ENCODE assay signal across 9 cellular contexts in genomic region chr1:206506803-206507394, GRCh38. TPM values are rescaled to one million over a fixed set of nuclear protein-coding genes. Genes with fewer than 3 reads are reported as not detected.
DNase-seq lines count a peak whose midpoint lies in the region; ATAC-seq, FAIRE-seq and TF ChIP-seq lines count a peak whose summit lies in the region.
"Had no signal": no experiment of that assay in that cellular context is flagged by ENCODE, and none has a peak within 500 bp of the region (broad histone marks: within the 10 kb centered on the region; RNA-seq: fewer than 3 reads in every experiment).

No MANE protein-coding gene starts in this region.

- H3K4me2 ChIP-seq in A549 (peak overlapping the region; percentile 94), K562 (ENCODE audit: insufficient read depth, low read length) (0 out of 2 replicates have a peak overlapping the region, but pooled peaks have one; percentile 14)

- H3K36me3 ChIP-seq in K562 (ENCODE audit: control insufficient read depth, insufficient read depth, low read length) (no peaks in the 10 kb centered on the region), left lung (no peaks in the 10 kb centered on the region), suprapubic skin (no peaks in the 10 kb centered on the region)

- DNase-seq in A549 (ENCODE audit: low read depth in 1 of 2, low spot score in 1 of 2) (no peak), K562 (ENCODE audit: extremely low read depth in 1 of 4, low spot score in 3 of 4) (no peak), left lung (peak; percentile 46 to 88), suprapubic skin (ENCODE audit: low spot score in 2 of 2) (no peak), iPS-NIHi7 (ENCODE audit: extremely low spot score) (no peak), NCI-H446 (lab: John Stamatoyannopoulos, UW) (no peak)

- intact Hi-C loops in K562 (cut with micrococcal nuclease) (loop anchor here (1.0 kb wide), 1 partner anchor 76 kb away; no protein-coding TSS in a partner anchor), left lung (cut with DNase I) (no loop called here)

- H3K9me1 ChIP-seq in K562 (ENCODE audit: control insufficient read depth, insufficient read depth, low read length) = no peaks in the 10 kb centered on the region

- H2AFZ ChIP-seq in K562 (ENCODE audit: low read depth, low read length) = peak overlapping the region; percentile 60

- no peak for TF ChIP-seq RAD21 in A549 (conservative IDR thresholded peaks at IDR 0.05 in 1 of 2, IDR thresholded peaks at IDR 0.05 in 1 of 2)
- TF ChIP-seq RAD21 in K562 (CRISPR knock-in tag; conservative IDR thresholded peaks at IDR 0.05 in 1 of 2, IDR thresholded peaks at IDR 0.05 in 1 of 2) = no peak

- ATAC-seq in A549 = no peak; a peak in 2 of 6 replicates
- ATAC-seq in GM19025 (IDR thresholded peaks at IDR 0.05; ENCODE audit: low read depth, unreplicated experiment) = peak; percentile 6
- ATAC-seq in HG03521 (IDR thresholded peaks at IDR 0.05; ENCODE audit: unreplicated experiment) = peak; percentile 14
- no peak; the same call in 2 of the 3 replicates for ATAC-seq in K562
- ATAC-seq in left lung = peak; percentile 38

- H3K4me3 ChIP-seq in A549 = peak overlapping the region; percentile 55
- peak overlapping the region; percentile 39; the same call in 1 of the 2 replicates for H3K4me3 ChIP-seq in K562
- H3K4me3 ChIP-seq in left lung = peak overlapping the region; percentile 59 to 61
- H3K4me3 ChIP-seq in suprapubic skin = peak overlapping the region; percentile 68

- no TSS peak for BruUV-seq in K562 (replicated peaks; lab: Mats Ljungman, UMichigan)

- TF ChIP-seq POLR2A in A549 (IDR thresholded peaks at IDR 0.05; ENCODE audit: low read length) = no peak
- no peak for TF ChIP-seq POLR2A in K562 (conservative IDR thresholded peaks at IDR 0.05)
- no peak for TF ChIP-seq POLR2A in suprapubic skin (IDR thresholded peaks at IDR 0.05)

- H3K27me3 ChIP-seq in K562 (ENCODE audit: control insufficient read depth in 2 of 2, insufficient read depth in 2 of 2, low read length in 2 of 2) (peaks cover 16 to 24% of the 10 kb centered on the region in 2 experiments; a peak in 4 of 5 replicates), left lung (peaks cover 6 to 53% of the 10 kb centered on the region in 2 donors), suprapubic skin (no peaks in the 10 kb centered on the region)

- POLR2A ChIA-PET in A549 (lab: Yijun Ruan, JAX) = interaction anchor here (0.9 kb wide), 2 partner anchors 10 to 106 kb away, joined by 3 read pairs; partner anchors contain the start of gene EIF2D
- POLR2A ChIA-PET in K562 (lab: Yijun Ruan, JAX) = interaction anchor here (1.4 to 1.6 kb wide), 2 partner anchors 11 to 16 kb away, joined by 3 to 6 read pairs; no protein-coding TSS in a partner anchor

- H4K20me1 ChIP-seq in K562 (replicated peaks; ENCODE audit: control insufficient read depth, insufficient read depth, low read length) = peaks cover 4% of the 10 kb centered on the region; the same call in 1 of the 2 replicates

- CTCF ChIA-PET in A549 (lab: Yijun Ruan, JAX) = interaction anchor here (0.7 to 10.1 kb wide), 14 partner anchors 11 to 406 kb away, joined by 3 to 121 read pairs (median 3); no protein-coding TSS in a partner anchor
- CTCF ChIA-PET in K562 (lab: Yijun Ruan, JAX; ENCODE audit: low intra/inter-chr PET ratio) = interaction anchor here (1.4 kb wide), 1 partner anchor 77 kb away, joined by 7 read pairs; no protein-coding TSS in a partner anchor

- no peak overlapping the region for H3K9ac ChIP-seq in K562 (ENCODE audit: insufficient read depth in 1 of 2, low read depth in 2 of 2, low read length in 2 of 2)

- TF ChIP-seq EP300 in A549 (IDR thresholded peaks at IDR 0.05) = no peak
- TF ChIP-seq EP300 in K562 (IDR thresholded peaks at IDR 0.05; ENCODE audit: low read length) = no peak
- no peak for TF ChIP-seq EP300 in suprapubic skin (IDR thresholded peaks at IDR 0.05)

- TF ChIP-seq CTCF in A549 (IDR thresholded peaks at IDR 0.05) (no peak), K562 (IDR thresholded peaks at IDR 0.05 in 2 of 3, conservative IDR thresholded peaks at IDR 0.05 in 1 of 3; ENCODE audit: insufficient read depth in 2 of 3, low read depth in 1 of 3, low read length in 3 of 3) (no peak), left lung (IDR thresholded peaks at IDR 0.05) (no peak), suprapubic skin (IDR thresholded peaks at IDR 0.05) (no peak)

- no peaks in the 10 kb centered on the region for H3K79me2 ChIP-seq in K562 (ENCODE audit: control insufficient read depth, insufficient read depth, low read length)

- FAIRE-seq in A549 (lab: Jason Lieb, UNC) (no peak), K562 (lab: Jason Lieb, UNC) (no peak)
- FAIRE-seq: GM18507 had no signal

- peaks cover 16% of the 10 kb centered on the region for H3K4me1 ChIP-seq in A549
- peaks cover 23 to 40% of the 10 kb centered on the region in 2 experiments for H3K4me1 ChIP-seq in K562 (replicated peaks in 1 of 2; ENCODE audit: control insufficient read depth in 2 of 2, insufficient read depth in 2 of 2, low read length in 2 of 2)
- peaks cover 21 to 70% of the 10 kb centered on the region in 2 donors for H3K4me1 ChIP-seq in left lung
- H3K4me1 ChIP-seq in suprapubic skin = peaks cover 80% of the 10 kb centered on the region

- H3K27ac ChIP-seq in A549 (peak overlapping the region; percentile 19 to 85; a peak in 5 of 6 replicates), K562 (ENCODE audit: extremely low read depth, low read depth, low read length) (no peak overlapping the region), left lung (peak overlapping the region in 1 of 2 donors; percentile 0), suprapubic skin (peak overlapping the region; percentile 46)

- in situ Hi-C loops in K562 (cut with MboI) = no loop called here

- H3K9me3 ChIP-seq in A549 (no peaks in the 10 kb centered on the region), K562 (replicated peaks; ENCODE audit: control insufficient read depth, insufficient read depth, low read depth, low read length) (no peaks in the 10 kb centered on the region), left lung (no peaks in the 10 kb centered on the region), suprapubic skin (no peaks in the 10 kb centered on the region)

- 68% methylated on average over 44 of the region's 49 CpGs for WGBS in A549 (ENCODE audit: missing lambda C conversion rate)
- 67% methylated on average over 37 of the region's 49 CpGs for WGBS in K562 (ENCODE audit: insufficient coverage, low coverage, missing lambda C conversion rate)
- 2% methylated on average over 44 of the region's 49 CpGs for WGBS in suprapubic skin

RNA-seq across cellular contexts. Expression of gene RASSF5, which starts 0.4 kb away (rescaled TPM):
- polyA plus RNA-seq in A549 (2011; rRNA removed) (2.0 and 2.2 TPM in 2 replicates), A549 (2017; fragmentation: RNase III; extraction: RNeasy Plus Mini Kit Qiagen cat#74134 plus additional on column Dnase treatment) (1.4 to 2.2 TPM (median 1.9 TPM) in 3 replicates), K562 (2011; rRNA removed) (20.8 and 42.4 TPM in 2 replicates), K562 (2014; fragmentation: Illumina TruSeq; extraction: Trizol) (36.1 and 41.0 TPM in 2 replicates), K562 (2014; fragmentation: Nextera tagmentation; extraction: Ambion mirVana) (1 to 10 TPM; 6.1 to 6.9 TPM), K562 (2014; rRNA removed) (27.4 and 27.9 TPM in 2 replicates)
- 0.82 and 1.0 TPM in 2 replicates for polyA plus RNA-seq in A549 (2012; cell fraction: cytosol; rRNA removed)
- polyA plus RNA-seq in A549 (2012; cell fraction: nucleus; rRNA removed) = 1.1 and 1.2 TPM in 2 replicates
- polyA minus RNA-seq in A549 (2011; rRNA and poly(A)+ RNA removed) = 4.7 and 6.6 TPM in 2 replicates
- total RNA-seq in K562 (2011; cell fraction: chromatin; rRNA removed; ENCODE audit: low replicate concordance) = 17.2 and 26.4 TPM in 2 replicates
- 14.7 and 19.2 TPM in 2 replicates for total RNA-seq in K562 (2011; cell fraction: nucleolus; rRNA removed)
- 15.8 and 17.7 TPM in 2 replicates for total RNA-seq in K562 (2011; cell fraction: nucleoplasm; rRNA removed)
- total RNA-seq in K562 (2014; rRNA removed) (25.2 and 32.1 TPM in 2 replicates), K562 (2014; rRNA removed; fragmentation: Illumina TruSeq; extraction: Trizol) (20.3 and 21.7 TPM in 2 replicates), K562 (2015; rRNA removed; fragmentation: Illumina TruSeq; extraction: Trizol) (26.7 and 28.5 TPM in 2 replicates), K562 (2021) (35.2 and 38.1 TPM in 2 replicates), left lung (10 to 100 TPM; 26.5 to 40.9 TPM), suprapubic skin (10 to 100 TPM; 34.8 to 74.5 (median 64.9) TPM)
- 24.2 and 36.3 TPM in 2 replicates for polyA plus RNA-seq in K562 (2011; cell fraction: cytosol; rRNA removed)
- polyA plus RNA-seq in K562 (2011; cell fraction: nucleus; rRNA removed) = 58.6 and 70.3 TPM in 2 replicates
- polyA plus RNA-seq in K562 (2012) = 33.6 and 70.4 TPM in 2 replicates
- polyA minus RNA-seq in K562 (2011; rRNA and poly(A)+ RNA removed) = 24.4 and 42.9 TPM in 2 replicates
- polyA minus RNA-seq in K562 (2011; cell fraction: cytosol; rRNA and poly(A)+ RNA removed) = 19.2 and 30.5 TPM in 2 replicates
- polyA minus RNA-seq in K562 (2011; cell fraction: nucleus; rRNA and poly(A)+ RNA removed) = 23.4 and 57.9 TPM in 2 replicates

RNA-seq across cellular contexts. Expression of gene IKBKE, which starts 36.6 kb away (rescaled TPM):
- polyA plus RNA-seq in A549 (2011; rRNA removed) (6.3 and 6.4 TPM in 2 replicates), A549 (2017; fragmentation: RNase III; extraction: RNeasy Plus Mini Kit Qiagen cat#74134 plus additional on column Dnase treatment) (6.3 to 7.2 TPM (median 6.8 TPM) in 3 replicates), K562 (2011; rRNA removed) (4.2 and 4.6 TPM in 2 replicates), K562 (2014; fragmentation: Illumina TruSeq; extraction: Trizol) (3.7 and 4.9 TPM in 2 replicates), K562 (2014; fragmentation: Nextera tagmentation; extraction: Ambion mirVana) (1 to 10 TPM; 7.9 to 9.0 TPM), K562 (2014; rRNA removed) (4.8 and 9.1 TPM in 2 replicates)
- 8.7 and 9.4 TPM in 2 replicates for polyA plus RNA-seq in A549 (2012; cell fraction: cytosol; rRNA removed)
- 13.6 and 15.4 TPM in 2 replicates for polyA plus RNA-seq in A549 (2012; cell fraction: nucleus; rRNA removed)
- 10.5 and 11.4 TPM in 2 replicates for polyA minus RNA-seq in A549 (2011; rRNA and poly(A)+ RNA removed)
- 4.6 and 15.1 TPM in 2 replicates for total RNA-seq in K562 (2011; cell fraction: chromatin; rRNA removed; ENCODE audit: low replicate concordance)
- 3.8 and 6.3 TPM in 2 replicates for total RNA-seq in K562 (2011; cell fraction: nucleolus; rRNA removed)
- total RNA-seq in K562 (2011; cell fraction: nucleoplasm; rRNA removed) = 3.2 and 3.4 TPM in 2 replicates
- total RNA-seq in K562 (2014; rRNA removed) (4.6 and 6.4 TPM in 2 replicates), K562 (2014; rRNA removed; fragmentation: Illumina TruSeq; extraction: Trizol) (1.8 and 2.3 TPM in 2 replicates), K562 (2015; rRNA removed; fragmentation: Illumina TruSeq; extraction: Trizol) (5.0 and 5.4 TPM in 2 replicates), K562 (2021) (6.1 and 6.8 TPM in 2 replicates), left lung (10 to 100 TPM in 1 of 2 donors, 1 to 10 TPM in 1; 8.7 to 17.8 TPM), suprapubic skin (10 to 100 TPM in 3 of 4 donors, 1 to 10 TPM in 1; 5.7 to 27.0 (median 17.4) TPM)
- 2.8 and 6.8 TPM in 2 replicates for polyA plus RNA-seq in K562 (2011; cell fraction: cytosol; rRNA removed)
- polyA plus RNA-seq in K562 (2011; cell fraction: nucleus; rRNA removed) = 9.2 and 11.6 TPM in 2 replicates
- 6.6 and 7.4 TPM in 2 replicates for polyA plus RNA-seq in K562 (2012)
- polyA minus RNA-seq in K562 (2011; rRNA and poly(A)+ RNA removed) = 3.5 and 4.0 TPM in 2 replicates
- polyA minus RNA-seq in K562 (2011; cell fraction: cytosol; rRNA and poly(A)+ RNA removed) = 2.1 and 3.5 TPM in 2 replicates
- 6.9 and 10.1 TPM in 2 replicates for polyA minus RNA-seq in K562 (2011; cell fraction: nucleus; rRNA and poly(A)+ RNA removed)

Comparison
In these comparisons a context has a peak if more than half of its experiments do, and no peak if none do; other contexts are left out.
1. ATAC-seq: peak in GM19025 (single experiment), HG03521 (single experiment) and left lung (single experiment); none in A549 (0 of 2) and K562 (single experiment).
2. DNase-seq: peak in left lung (2 of 2); none in A549 (0 of 2), K562 (0 of 4), suprapubic skin (0 of 2), iPS-NIHi7 (single experiment) and NCI-H446 (0 of 2).
3. Of the 35 proteins assayed by ChIP-seq in both K562 and A549: peak only in K562: MAX; only in A549: none; in both: none; in neither: 34.
4. Peak in every context shown above with its lines, with median percentiles within 50 percentile points of each other: H3K4me3 ChIP-seq.